ENCODE assay signal across 17 cellular contexts in genomic region chr15:81950841-81951414, GRCh38.
DNase-seq lines count a peak whose midpoint lies in the region; ATAC-seq, FAIRE-seq and TF ChIP-seq lines count a peak whose summit lies in the region.
"Had no signal": no experiment of that assay in that cellular context is flagged by ENCODE, and none has a peak within 500 bp of the region (broad histone marks: within the 10 kb centered on the region; RNA-seq: fewer than 3 reads in every experiment).

No MANE protein-coding gene starts in this region.

- POLR2A ChIA-PET in HEK293 (lab: Yijun Ruan, JAX), result interaction anchor here (0.6 to 1.8 kb wide), 2 partner anchors 93 to 95 kb away, joined by 3 to 4 read pairs; partner anchors contain the start of gene MEX3B

- peaks cover 18% of the 10 kb centered on the region for H3K4me1 ChIP-seq in HEK293 (ENCODE audit: control insufficient read depth, insufficient read depth, low read length)
- H3K4me1 ChIP-seq: right atrium auricular region had no signal

- no peak overlapping the region for H3K4me3 ChIP-seq in HEK293 (ENCODE audit: low read depth, low read length)
- H3K4me3 ChIP-seq: gastroesophageal sphincter, right atrium auricular region had no signal

- peak overlapping the region; percentile 58 for H3K27ac ChIP-seq in HEK293 (ENCODE audit: extremely low read depth, low read depth, low read length)
- H3K27ac ChIP-seq: gastroesophageal sphincter, right atrium auricular region had no signal

- peak; percentile 14 for DNase-seq in AG08396 (ENCODE audit: low spot score)
- peak; percentile 23 for DNase-seq in UCSD-AML1 (lab: John Stamatoyannopoulos, UW; ENCODE audit: unreplicated experiment)
- DNase-seq in hepatic stellate cell (ENCODE audit: low spot score), result peak; percentile 45
- no peak for DNase-seq in RCC 7860 (ENCODE audit: low spot score)
- DNase-seq in stimulated activated CD4-positive, alpha-beta T cell treated with anti-CD3 and anti-CD28 coated beads, Interleukin-1b, Interleukin-23, amount 100 ng/mL, for 48 hours, result no peak
- DNase-seq: activated CD4-positive, alpha-beta memory T cell treated with anti-CD3 and anti-CD28 coated beads for 36 hours; DND-41; effector CD8-positive, alpha-beta T cell; NCI-H187; stimulated activated CD4-positive, alpha-beta T cell treated with anti-CD3 and anti-CD28 coated beads, Interleukin-4, amount 100 ng/mL, for 24 hours; stimulated activated naive B cell treated with anti-CD40 and anti-IgM and Interleukin-4, amounts not matched to agents 10 μg/mL and 1 μg/mL and 100 μg/mL, for 72 hours had no signal

- CTCF ChIA-PET in HEK293 (lab: Yijun Ruan, JAX), result interaction anchor here (0.7 to 1.9 kb wide), 5 partner anchors 11 to 95 kb away, joined by 3 to 4 read pairs (median 4); partner anchors contain the start of gene MEX3B

- ATAC-seq in HG03025 (IDR thresholded peaks at IDR 0.05; ENCODE audit: low FRiP score, unreplicated experiment) (no peak), HG02642 (IDR thresholded peaks at IDR 0.05; ENCODE audit: poor library complexity, unreplicated experiment) (no peak)
- ATAC-seq: gastroesophageal sphincter; stimulated activated naive B cell treated with anti-CD40 and anti-IgM and Interleukin-4, amounts not matched to agents 10 μg/mL and 1 μg/mL and 100 μg/mL, for 72 hours had no signal

- no peak for FAIRE-seq in RCC 7860 (lab: Jason Lieb, UNC)
- FAIRE-seq: GM12891 had no signal

- no peaks in the 10 kb centered on the region for H3K36me3 ChIP-seq in HEK293 (ENCODE audit: control insufficient read depth in 2 of 2, insufficient read depth in 1 of 2, low read length in 2 of 2)
- H3K36me3 ChIP-seq: gastroesophageal sphincter, right atrium auricular region had no signal

- no peaks in the 10 kb centered on the region for H3K9me3 ChIP-seq in HEK293 (ENCODE audit: control insufficient read depth, insufficient read depth, low read depth, low read length)
- H3K9me3 ChIP-seq: gastroesophageal sphincter, right atrium auricular region had no signal

- TF ChIP-seq CTCF in HEK293 (tag by site-specific recombination; IDR thresholded peaks at IDR 0.05), result no peak

TF ChIP-seq in HEK293, 187 proteins besides CTCF, POLR2A, EP300 and RAD21 (continues in another document):
- TF ChIP-seq ZFHX2 (tag by site-specific recombination; conservative IDR thresholded peaks at IDR 0.05) (peak; percentile 82), MEIS1 (CRISPR knock-in tag; IDR thresholded peaks at IDR 0.05; ENCODE audit: borderline replicate concordance) (no peak), ZNF214 (tag by site-specific recombination; IDR thresholded peaks at IDR 0.05; ENCODE audit: borderline replicate concordance) (no peak), KLF10 (tag by site-specific recombination; IDR thresholded peaks at IDR 0.05) (peak; percentile 75), ZSCAN5A (tag by site-specific recombination; IDR thresholded peaks at IDR 0.05) (no peak), ZNF791 (tag by site-specific recombination; IDR thresholded peaks at IDR 0.05) (no peak), ZNF48 (tag by site-specific recombination; IDR thresholded peaks at IDR 0.05) (no peak), SETDB1 (IDR thresholded peaks at IDR 0.05; ENCODE audit: insufficient read length, low read length) (peak; percentile 40), KLF9 (tag by site-specific recombination; IDR thresholded peaks at IDR 0.05; ENCODE audit: low read depth) (peak; percentile 53; the same call in 1 of the 2 replicates), ZNF426 (tag by site-specific recombination; IDR thresholded peaks at IDR 0.05) (no peak), ZNF830 (tag by site-specific recombination; IDR thresholded peaks at IDR 0.05; ENCODE audit: low read depth) (no peak), MYNN (tag by site-specific recombination; IDR thresholded peaks at IDR 0.05; ENCODE audit: borderline replicate concordance) (no peak), ZNF2 (tag by site-specific recombination; IDR thresholded peaks at IDR 0.05) (peak; percentile 83), ZNF140 (tag by site-specific recombination; IDR thresholded peaks at IDR 0.05) (no peak), ZBTB10 (tag by site-specific recombination; IDR thresholded peaks at IDR 0.05) (no peak), ZNF19 (tag by site-specific recombination; IDR thresholded peaks at IDR 0.05; ENCODE audit: low read depth) (no peak), ZNF658 (tag by site-specific recombination; IDR thresholded peaks at IDR 0.05) (no peak), EGR2 (tag by site-specific recombination; IDR thresholded peaks at IDR 0.05; ENCODE audit: low read depth) (peak; percentile 48; the same call in 1 of the 2 replicates)
- TF ChIP-seq, protein P1, sequence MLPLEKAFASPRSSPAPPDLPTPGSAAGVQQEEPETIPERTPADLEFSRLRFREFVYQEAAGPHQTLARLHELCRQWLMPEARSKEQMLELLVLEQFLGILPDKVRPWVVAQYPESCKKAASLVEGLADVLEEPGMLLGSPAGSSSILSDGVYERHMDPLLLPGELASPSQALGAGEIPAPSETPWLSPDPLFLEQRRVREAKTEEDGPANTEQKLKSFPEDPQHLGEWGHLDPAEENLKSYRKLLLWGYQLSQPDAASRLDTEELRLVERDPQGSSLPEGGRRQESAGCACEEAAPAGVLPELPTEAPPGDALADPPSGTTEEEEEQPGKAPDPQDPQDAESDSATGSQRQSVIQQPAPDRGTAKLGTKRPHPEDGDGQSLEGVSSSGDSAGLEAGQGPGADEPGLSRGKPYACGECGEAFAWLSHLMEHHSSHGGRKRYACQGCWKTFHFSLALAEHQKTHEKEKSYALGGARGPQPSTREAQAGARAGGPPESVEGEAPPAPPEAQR (tag by site-specific recombination; IDR thresholded peaks at IDR 0.05), result no peak
- TF ChIP-seq, protein P2, sequence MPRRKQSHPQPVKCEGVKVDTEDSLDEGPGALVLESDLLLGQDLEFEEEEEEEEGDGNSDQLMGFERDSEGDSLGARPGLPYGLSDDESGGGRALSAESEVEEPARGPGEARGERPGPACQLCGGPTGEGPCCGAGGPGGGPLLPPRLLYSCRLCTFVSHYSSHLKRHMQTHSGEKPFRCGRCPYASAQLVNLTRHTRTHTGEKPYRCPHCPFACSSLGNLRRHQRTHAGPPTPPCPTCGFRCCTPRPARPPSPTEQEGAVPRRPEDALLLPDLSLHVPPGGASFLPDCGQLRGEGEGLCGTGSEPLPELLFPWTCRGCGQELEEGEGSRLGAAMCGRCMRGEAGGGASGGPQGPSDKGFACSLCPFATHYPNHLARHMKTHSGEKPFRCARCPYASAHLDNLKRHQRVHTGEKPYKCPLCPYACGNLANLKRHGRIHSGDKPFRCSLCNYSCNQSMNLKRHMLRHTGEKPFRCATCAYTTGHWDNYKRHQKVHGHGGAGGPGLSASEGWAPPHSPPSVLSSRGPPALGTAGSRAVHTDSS (tag by site-specific recombination; IDR thresholded peaks at IDR 0.05), result no peak
- TF ChIP-seq, protein P3, sequence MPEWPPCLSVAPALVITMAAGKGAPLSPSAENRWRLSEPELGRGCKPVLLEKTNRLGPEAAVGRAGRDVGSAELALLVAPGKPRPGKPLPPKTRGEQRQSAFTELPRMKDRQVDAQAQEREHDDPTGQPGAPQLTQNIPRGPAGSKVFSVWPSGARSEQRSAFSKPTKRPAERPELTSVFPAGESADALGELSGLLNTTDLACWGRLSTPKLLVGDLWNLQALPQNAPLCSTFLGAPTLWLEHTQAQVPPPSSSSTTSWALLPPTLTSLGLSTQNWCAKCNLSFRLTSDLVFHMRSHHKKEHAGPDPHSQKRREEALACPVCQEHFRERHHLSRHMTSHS (tag by site-specific recombination; IDR thresholded peaks at IDR 0.05), result 0 out of 2 replicates have a peak, but pooled peaks have one; percentile 18

Comparison
In these comparisons a context has a peak if more than half of its experiments do, and no peak if none do; other contexts are left out.
1. DNase-seq: peak in AG08396 (single experiment), UCSD-AML1 (single experiment) and hepatic stellate cell (single experiment); none in RCC 7860 (single experiment) and stimulated activated CD4-positive, alpha-beta T cell treated with anti-CD3 and anti-CD28 coated beads, Interleukin-1b, Interleukin-23, amount 100 ng/mL, for 48 hours (single experiment).